Comparison of ENCODE assay signal across 16 cellular contexts in genomic region chr19:55441319-55441691, GRCh38. TPM values are rescaled to one million over a fixed set of nuclear protein-coding genes. Genes with fewer than 3 reads are reported as not detected.
DNase-seq lines count a peak whose midpoint lies in the region; ATAC-seq and TF ChIP-seq lines count a peak whose summit lies in the region.
"Had no signal": no experiment of that assay in that cellular context is flagged by ENCODE, and none has a peak within 500 bp of the region (broad histone marks: within the 10 kb centered on the region; RNA-seq: fewer than 3 reads in every experiment).

No MANE protein-coding gene starts in this region.

- TF ChIP-seq CTCF in NB4 (IDR thresholded peaks at IDR 0.05; ENCODE audit: low read depth, low read length) (no peak), foreskin fibroblast (IDR thresholded peaks at IDR 0.05; ENCODE audit: low read depth, low read length) (no peak)

- no peak overlapping the region for H3K4me3 Mint-ChIP-seq in activated naive CD4-positive, alpha-beta T cell treated with anti-CD3 and anti-CD28 coated beads, Interleukin-2, amount 10 ng/mL, durations not matched to agents 7 days and 5 days
- H3K4me3 Mint-ChIP-seq in effector memory CD8-positive, alpha-beta T cell = peak overlapping the region; percentile 16 to 36
- peak overlapping the region; percentile 61 for H3K4me3 Mint-ChIP-seq in stimulated activated naive B cell treated with anti-CD40 and anti-IgM and Interleukin-4, amounts not matched to agents 10 μg/mL and 1 μg/mL and 100 μg/mL, for 72 hours
- H3K4me3 Mint-ChIP-seq: HFFc6 had no signal

- H3K4me1 Mint-ChIP-seq in activated naive CD4-positive, alpha-beta T cell treated with anti-CD3 and anti-CD28 coated beads, Interleukin-2, amount 10 ng/mL, durations not matched to agents 7 days and 5 days = peaks cover 16% of the 10 kb centered on the region
- peaks cover 15 to 16% of the 10 kb centered on the region in 2 donors for H3K4me1 Mint-ChIP-seq in effector memory CD8-positive, alpha-beta T cell (ENCODE audit: low read depth in 2 of 2)
- peaks cover 21 to 35% of the 10 kb centered on the region in 2 donors for H3K4me1 Mint-ChIP-seq in stimulated activated naive B cell treated with anti-CD40 and anti-IgM and Interleukin-4, amounts not matched to agents 10 μg/mL and 1 μg/mL and 100 μg/mL, for 72 hours

- CTCF ChIA-PET in activated naive CD4-positive, alpha-beta T cell treated with anti-CD3 and anti-CD28 coated beads, Interleukin-2, amount 10 ng/mL, durations not matched to agents 7 days and 5 days (lab: Charles Lee) = no interaction called here

- intact Hi-C loops in posterior vena cava (cut with DNase I) = no loop called here

- H3K9me3 Mint-ChIP-seq in activated naive CD4-positive, alpha-beta T cell treated with anti-CD3 and anti-CD28 coated beads, Interleukin-2, amount 10 ng/mL, durations not matched to agents 7 days and 5 days = no peaks in the 10 kb centered on the region
- H3K9me3 Mint-ChIP-seq in effector memory CD8-positive, alpha-beta T cell = no peaks in the 10 kb centered on the region
- peaks cover 0 to 8% of the 10 kb centered on the region in 2 donors for H3K9me3 Mint-ChIP-seq in stimulated activated naive B cell treated with anti-CD40 and anti-IgM and Interleukin-4, amounts not matched to agents 10 μg/mL and 1 μg/mL and 100 μg/mL, for 72 hours

- ATAC-seq in effector memory CD8-positive, alpha-beta T cell (replicated peaks) = no peak
- ATAC-seq in stimulated activated naive B cell treated with anti-CD40 and anti-IgM and Interleukin-4, amounts not matched to agents 10 μg/mL and 1 μg/mL and 100 μg/mL, for 72 hours (replicated peaks) = peak; percentile 75 to 85

- H3K27ac Mint-ChIP-seq in activated naive CD4-positive, alpha-beta T cell treated with anti-CD3 and anti-CD28 coated beads, Interleukin-2, amount 10 ng/mL, durations not matched to agents 7 days and 5 days = peak overlapping the region; percentile 60
- no peak overlapping the region for H3K27ac Mint-ChIP-seq in effector memory CD8-positive, alpha-beta T cell
- peak overlapping the region; percentile 27 for H3K27ac Mint-ChIP-seq in stimulated activated naive B cell treated with anti-CD40 and anti-IgM and Interleukin-4, amounts not matched to agents 10 μg/mL and 1 μg/mL and 100 μg/mL, for 72 hours
- H3K27ac Mint-ChIP-seq: HFFc6 had no signal

- H3K36me3 Mint-ChIP-seq in activated naive CD4-positive, alpha-beta T cell treated with anti-CD3 and anti-CD28 coated beads, Interleukin-2, amount 10 ng/mL, durations not matched to agents 7 days and 5 days = no peaks in the 10 kb centered on the region
- H3K36me3 Mint-ChIP-seq in effector memory CD8-positive, alpha-beta T cell (ENCODE audit: insufficient read depth) = peaks cover 3% of the 10 kb centered on the region
- peaks cover 7 to 14% of the 10 kb centered on the region in 2 donors for H3K36me3 Mint-ChIP-seq in stimulated activated naive B cell treated with anti-CD40 and anti-IgM and Interleukin-4, amounts not matched to agents 10 μg/mL and 1 μg/mL and 100 μg/mL, for 72 hours

- peaks cover 98% of the 10 kb centered on the region for H3K27me3 Mint-ChIP-seq in activated naive CD4-positive, alpha-beta T cell treated with anti-CD3 and anti-CD28 coated beads, Interleukin-2, amount 10 ng/mL, durations not matched to agents 7 days and 5 days
- peaks cover 83 to 86% of the 10 kb centered on the region in 2 donors for H3K27me3 Mint-ChIP-seq in effector memory CD8-positive, alpha-beta T cell
- H3K27me3 Mint-ChIP-seq in stimulated activated naive B cell treated with anti-CD40 and anti-IgM and Interleukin-4, amounts not matched to agents 10 μg/mL and 1 μg/mL and 100 μg/mL, for 72 hours = peaks cover 84 to 97% of the 10 kb centered on the region in 2 donors

- H3K4me3 ChIP-seq in NB4 (ENCODE audit: low read depth, low read length) (no peak overlapping the region), foreskin fibroblast (ENCODE audit: low read depth in 1 of 2, low read length in 2 of 2) (no peak overlapping the region)
- H3K4me3 ChIP-seq: pancreas, SJSA1 had no signal

- DNase-seq in activated naive CD4-positive, alpha-beta T cell treated with anti-CD3 and anti-CD28 coated beads, Interleukin-2, amount 10 ng/mL, durations not matched to agents 7 days and 5 days = no peak
- no peak for DNase-seq in activated naive CD4-positive, alpha-beta T cell (lab: John Stamatoyannopoulos, UW)
- DNase-seq in NB4 (ENCODE audit: low read depth) = peak; percentile 38
- no peak for DNase-seq in effector memory CD8-positive, alpha-beta T cell
- DNase-seq in stimulated activated naive B cell treated with anti-CD40 and anti-IgM and Interleukin-4, amounts not matched to agents 10 μg/mL and 1 μg/mL and 100 μg/mL, for 72 hours = peak; percentile 44
- no peak for DNase-seq in posterior vena cava (ENCODE audit: low spot score)
- no peak for DNase-seq in stimulated activated CD4-positive, alpha-beta T cell treated with anti-CD3 and anti-CD28 coated beads, Interleukin-2, amount 100 ng/mL, for 48 hours
- DNase-seq in foreskin fibroblast = no peak
- DNase-seq: activated CD4-positive, alpha-beta T cell treated with anti-CD3 and anti-CD28 coated beads, Interleukin-2, amount 50 U/mL, for 4 hours; effector CD8-positive, alpha-beta T cell; HFFc6; Karpas-422; NCI-H226 had no signal

- no peak for TF ChIP-seq POLR2A in NB4 (IDR thresholded peaks at IDR 0.05; ENCODE audit: extremely low read depth, insufficient read length)

RNA-seq across cellular contexts. Expression of gene SHISA7, which starts 1.8 kb away (rescaled TPM):
- not detected for total RNA-seq in posterior vena cava
- total RNA-seq: HFFc6, SJSA1 had no signal

RNA-seq across cellular contexts. Expression of gene ISOC2, which starts 20.1 kb away (rescaled TPM):
- 10 to 100 TPM; 23.1 to 25.1 TPM for total RNA-seq in posterior vena cava

RNA-seq across cellular contexts. Expression of gene C19orf85, which starts 23.2 kb away (rescaled TPM):
- total RNA-seq in posterior vena cava = not detected
- total RNA-seq: HFFc6, lower leg skin, pancreas, SJSA1 had no signal

RNA-seq across cellular contexts. Expression of gene UBE2S, which starts 33.7 kb away (rescaled TPM):
- total RNA-seq in posterior vena cava = 10 to 100 TPM; 17.6 to 23.3 TPM

RNA-seq across cellular contexts. Expression of gene ZNF628, which starts 35.1 kb away (rescaled TPM):
- total RNA-seq in posterior vena cava = 1 to 10 TPM; 5.7 to 7.9 TPM

Comparison
In these comparisons a context has a peak if more than half of its experiments do, and no peak if none do; other contexts are left out.
1. DNase-seq: peak in NB4 (single experiment) and stimulated activated naive B cell treated with anti-CD40 and anti-IgM and Interleukin-4, amounts not matched to agents 10 μg/mL and 1 μg/mL and 100 μg/mL, for 72 hours (single experiment); none in activated naive CD4-positive, alpha-beta T cell treated with anti-CD3 and anti-CD28 coated beads, Interleukin-2, amount 10 ng/mL, durations not matched to agents 7 days and 5 days (single experiment), activated naive CD4-positive, alpha-beta T cell (0 of 4), effector memory CD8-positive, alpha-beta T cell (0 of 3), posterior vena cava (single experiment), stimulated activated CD4-positive, alpha-beta T cell treated with anti-CD3 and anti-CD28 coated beads, Interleukin-2, amount 100 ng/mL, for 48 hours (0 of 2) and foreskin fibroblast (0 of 2).
2. H3K27ac Mint-ChIP-seq: peak in activated naive CD4-positive, alpha-beta T cell treated with anti-CD3 and anti-CD28 coated beads, Interleukin-2, amount 10 ng/mL, durations not matched to agents 7 days and 5 days (single experiment) and stimulated activated naive B cell treated with anti-CD40 and anti-IgM and Interleukin-4, amounts not matched to agents 10 μg/mL and 1 μg/mL and 100 μg/mL, for 72 hours (single experiment); none in effector memory CD8-positive, alpha-beta T cell (0 of 2).